In genomic region chr3:29646042-29646441, GRCh38 we compare ENCODE assay signal across 21 cellular contexts.
DNase-seq lines count a peak whose midpoint lies in the region; ATAC-seq, FAIRE-seq and TF ChIP-seq lines count a peak whose summit lies in the region.
"Had no signal": no experiment of that assay in that cellular context is flagged by ENCODE, and none has a peak within 500 bp of the region (broad histone marks: within the 10 kb centered on the region; RNA-seq: fewer than 3 reads in every experiment).

No MANE protein-coding gene starts in this region.

- intact Hi-C loops in HepG2 (cut with micrococcal nuclease; ENCODE audit: unreplicated experiment) (no loop called here), right lobe of liver (cut with DNase I) (no loop called here)

- H3K4me3 ChIP-seq in HepG2 (replicated peaks in 1 of 3; ENCODE audit: insufficient read depth in 1 of 3, low read depth in 2 of 3, low read length in 3 of 3) (no peak overlapping the region), right lobe of liver (no peak overlapping the region), SK-N-SH (ENCODE audit: low read depth in 2 of 2, low read length in 1 of 2) (no peak overlapping the region), H1 (ENCODE audit: extremely low read depth in 1 of 4, insufficient read depth in 2 of 4, low read depth in 3 of 4, low read length in 4 of 4) (no peak overlapping the region)
- H3K4me3 ChIP-seq: GM23248 had no signal

- H3K4ac ChIP-seq in H1 (replicated peaks; ENCODE audit: insufficient read length, low read depth, low read length): no peak overlapping the region

- no peak overlapping the region for H3K23ac ChIP-seq in H1 (ENCODE audit: insufficient read length)

- no peak overlapping the region for H2AK5ac ChIP-seq in H1 (ENCODE audit: low read depth, low read length)

- no peak for TF ChIP-seq RAD21 in HepG2 (CRISPR knock-in tag; IDR thresholded peaks at IDR 0.05)
- TF ChIP-seq RAD21 in SK-N-SH (IDR thresholded peaks at IDR 0.05; ENCODE audit: low read length): no peak
- TF ChIP-seq RAD21 in H1 (IDR thresholded peaks at IDR 0.05 in 1 of 2, conservative IDR thresholded peaks at IDR 0.05 in 1 of 2; ENCODE audit: low read depth in 2 of 2, low read length in 2 of 2): no peak

- no peak overlapping the region for H4K5ac ChIP-seq in H1 (ENCODE audit: insufficient read length, low read depth, low read length)

- no peaks in the 10 kb centered on the region for H3K79me2 ChIP-seq in HepG2 (ENCODE audit: insufficient read depth, low read length)
- H3K79me2 ChIP-seq in SK-N-SH (ENCODE audit: insufficient read depth): peaks cover 36% of the 10 kb centered on the region
- no peaks in the 10 kb centered on the region for H3K79me2 ChIP-seq in H1 (ENCODE audit: control insufficient read depth in 1 of 2, insufficient read depth in 2 of 2, low read length in 2 of 2)

- H3K14ac ChIP-seq in H1 (ENCODE audit: insufficient read length): no peak overlapping the region

- H3K23me2 ChIP-seq in H1 (ENCODE audit: low read depth, low read length): no peaks in the 10 kb centered on the region

- H3K36me3 ChIP-seq in HepG2 (replicated peaks in 1 of 2; ENCODE audit: control insufficient read depth in 1 of 2, insufficient read depth in 2 of 2, low read length in 2 of 2): no peaks in the 10 kb centered on the region
- no peaks in the 10 kb centered on the region for H3K36me3 ChIP-seq in right lobe of liver
- H3K36me3 ChIP-seq in SK-N-SH (replicated peaks in 1 of 2; ENCODE audit: control insufficient read depth in 1 of 2, insufficient read depth in 2 of 2, low read length in 1 of 2): peaks cover 0 to 2% of the 10 kb centered on the region in 2 experiments
- H3K36me3 ChIP-seq in H1 (ENCODE audit: control insufficient read depth in 2 of 4, insufficient read depth in 4 of 4, low read length in 3 of 4): no peaks in the 10 kb centered on the region

- ATAC-seq in HepG2 (no peak), right lobe of liver (no peak), HG03135 (IDR thresholded peaks at IDR 0.05; ENCODE audit: unreplicated experiment) (no peak)

- TF ChIP-seq CTCF in HepG2 (CRISPR knock-in tag; IDR thresholded peaks at IDR 0.05) (no peak), right lobe of liver (IDR thresholded peaks at IDR 0.05) (no peak), SK-N-SH (IDR thresholded peaks at IDR 0.05) (no peak), H1 (IDR thresholded peaks at IDR 0.05; ENCODE audit: control extremely low read depth in 1 of 3, insufficient read depth in 1 of 3, low read depth in 1 of 3, low read length in 3 of 3) (no peak)

- no peak for TF ChIP-seq POLR2A in HepG2 (IDR thresholded peaks at IDR 0.05; ENCODE audit: insufficient read depth in 1 of 2, low read depth in 2 of 2, low read length in 2 of 2)
- no peak for TF ChIP-seq POLR2A in right lobe of liver (IDR thresholded peaks at IDR 0.05)
- no peak for TF ChIP-seq POLR2A in H1 (IDR thresholded peaks at IDR 0.05; ENCODE audit: control extremely low read depth in 1 of 2, low read depth in 2 of 2, low read length in 2 of 2)

- H3K56ac ChIP-seq in H1 (replicated peaks; ENCODE audit: insufficient read length, low read depth, low read length): no peak overlapping the region

- no peak overlapping the region for H2BK20ac ChIP-seq in H1 (ENCODE audit: low read length)

- FAIRE-seq in HepG2 (lab: Jason Lieb, UNC) (no peak), H1 (lab: Jason Lieb, UNC) (no peak)
- FAIRE-seq: A204.1, G401.6, GM12891, GM18507, H54, HTR-8/SVneo had no signal

- H3K27me3 ChIP-seq in HepG2 (ENCODE audit: control insufficient read depth in 1 of 2, insufficient read depth in 2 of 2, low read length in 2 of 2) (no peaks in the 10 kb centered on the region), right lobe of liver (no peaks in the 10 kb centered on the region), SK-N-SH (ENCODE audit: insufficient read depth) (no peaks in the 10 kb centered on the region), H1 (replicated peaks in 1 of 4; ENCODE audit: control insufficient read depth in 3 of 4, extremely low read depth in 1 of 4, insufficient read depth in 3 of 4, low read length in 3 of 4) (no peaks in the 10 kb centered on the region)

- POLR2A ChIA-PET in HepG2 (lab: Yijun Ruan, JAX): no interaction called here
- POLR2A ChIA-PET in SK-N-SH (lab: Yijun Ruan, JAX): interaction anchor here (0.6 kb wide), 1 partner anchor 70 kb away, joined by 3 read pairs; no protein-coding TSS in a partner anchor
- POLR2A ChIA-PET in H1 (lab: Charles Lee; ENCODE audit: partially characterized antibody): no interaction called here

- no peak for TF ChIP-seq EP300 in HepG2 (IDR thresholded peaks at IDR 0.05; ENCODE audit: low read depth in 2 of 2, low read length in 2 of 2)
- TF ChIP-seq EP300 in HepG2 (CRISPR knock-in tag; IDR thresholded peaks at IDR 0.05; ENCODE audit: borderline replicate concordance): no peak
- no peak for TF ChIP-seq EP300 in SK-N-SH (IDR thresholded peaks at IDR 0.05; ENCODE audit: borderline replicate concordance in 1 of 2, low read depth in 1 of 2, low read length in 1 of 2)
- no peak for TF ChIP-seq EP300 in H1 (IDR thresholded peaks at IDR 0.05; ENCODE audit: borderline replicate concordance in 1 of 2, low read depth in 2 of 2, low read length in 2 of 2)

- no TSS peak for BruUV-seq in HepG2 (replicated peaks; lab: Mats Ljungman, UMichigan)

- no peaks in the 10 kb centered on the region for H4K20me1 ChIP-seq in HepG2 (ENCODE audit: insufficient read depth, low read length)
- H4K20me1 ChIP-seq in SK-N-SH (ENCODE audit: insufficient read depth): no peaks in the 10 kb centered on the region
- H4K20me1 ChIP-seq in H1 (replicated peaks in 1 of 2; ENCODE audit: control insufficient read depth in 1 of 2, insufficient read depth in 2 of 2, low read length in 2 of 2): no peaks in the 10 kb centered on the region

- H3K4me2 ChIP-seq in HepG2 (ENCODE audit: low read depth, low read length): no peak overlapping the region
- H3K4me2 ChIP-seq in SK-N-SH: no peak overlapping the region
- no peak overlapping the region for H3K4me2 ChIP-seq in H1 (ENCODE audit: insufficient read depth in 1 of 2, low read depth in 2 of 2, low read length in 2 of 2)
- H3K4me2 ChIP-seq: KMS-11 had no signal

- H3K18ac ChIP-seq in H1 (ENCODE audit: extremely low read depth, low read length): no peak overlapping the region

- in situ Hi-C loops in HepG2 (cut with HindIII; ENCODE audit: extremely low pct_ligation_motif_present, low pct_unique_long_range_greater_than_20kb): no loop called here

- CTCF ChIA-PET in HepG2 (lab: Yijun Ruan, JAX; ENCODE audit: low intra/inter-chr PET ratio, low total read pairs): no interaction called here
- CTCF ChIA-PET in SK-N-SH (lab: Yijun Ruan, JAX): no interaction called here
- CTCF ChIA-PET in H1 (lab: Charles Lee; ENCODE audit: partially characterized antibody): no interaction called here

- no peaks in the 10 kb centered on the region for H3K79me1 ChIP-seq in H1 (ENCODE audit: low read depth, low read length)

- WGBS in HepG2 (ENCODE audit: low lambda C conversion rate): 0% methylated on average over 1 of the region's 1 CpG
- WGBS in right lobe of liver (ENCODE audit: insufficient coverage, low coverage, low lambda C conversion rate, missing lambda C conversion rate): 63% methylated on average over 1 of the region's 1 CpG
- WGBS in SK-N-SH (ENCODE audit: low lambda C conversion rate): 71% methylated on average over 1 of the region's 1 CpG
- WGBS in H1 (ENCODE audit: extremely low coverage in 1 of 2, insufficient coverage in 1 of 2, insufficient read length in 1 of 2, insufficient replicate concordance in 2 of 2, low coverage in 1 of 2, low lambda C conversion rate in 2 of 2, missing lambda C conversion rate in 1 of 2), 2 experiments: 96% methylated on average over 1 of the region's 1 CpG; no CpG with 5 or more reads in 1 of the 2 experiments

- no peak overlapping the region for H4K91ac ChIP-seq in H1 (replicated peaks; ENCODE audit: insufficient read length, low read length)

- H3F3A ChIP-seq in SK-N-SH (replicated peaks; ENCODE audit: insufficient read depth): peaks cover 55% of the 10 kb centered on the region

- H2BK120ac ChIP-seq in H1 (replicated peaks; ENCODE audit: low read depth, low read length): no peak overlapping the region

- H3K9ac ChIP-seq in HepG2 (ENCODE audit: insufficient read depth, low read depth, low read length): no peak overlapping the region
- H3K9ac ChIP-seq in SK-N-SH: no peak overlapping the region
- H3K9ac ChIP-seq in H1 (replicated peaks in 1 of 4; ENCODE audit: extremely low read depth in 1 of 4, low read depth in 3 of 4, low read length in 3 of 4): no peak overlapping the region
- H3K9ac ChIP-seq: GM23248, KMS-11 had no signal

- H2BK15ac ChIP-seq in H1 (ENCODE audit: low read length): no peak overlapping the region

- no peaks in the 10 kb centered on the region for H3K9me3 ChIP-seq in HepG2 (ENCODE audit: low read length)
- no peaks in the 10 kb centered on the region for H3K9me3 ChIP-seq in right lobe of liver
- no peaks in the 10 kb centered on the region for H3K9me3 ChIP-seq in SK-N-SH
- H3K9me3 ChIP-seq in H1 (ENCODE audit: insufficient read depth in 2 of 2, low read depth in 1 of 2, low read length in 1 of 2): no peaks in the 10 kb centered on the region
- H3K9me3 ChIP-seq: Caco-2 had no signal

- no peak overlapping the region for H2BK5ac ChIP-seq in H1 (ENCODE audit: low read depth, low read length)

- H3K9me2 ChIP-seq in SK-N-SH: no peaks in the 10 kb centered on the region

- DNase-seq in HepG2 (ENCODE audit: low spot score) (no peak), right lobe of liver (no peak), SK-N-SH (no peak), H1 (ENCODE audit: low read depth in 1 of 2, low spot score in 2 of 2) (no peak), EL (no peak)
- DNase-seq: AML-193; Caco-2; CD4-positive, alpha-beta T cell; DMS153; DND-41; GM23248; HCEC 1CT had no signal

- H2BK12ac ChIP-seq in H1 (ENCODE audit: low read depth, low read length): no peak overlapping the region

- no peak overlapping the region for H4K8ac ChIP-seq in H1 (ENCODE audit: extremely low read depth, insufficient read depth, low read length)

- H3K4me1 ChIP-seq in HepG2 (ENCODE audit: insufficient read depth, low read length) (no peaks in the 10 kb centered on the region), right lobe of liver (no peaks in the 10 kb centered on the region), SK-N-SH (ENCODE audit: control insufficient read depth in 1 of 2, insufficient read depth in 2 of 2, low read depth in 1 of 2, low read length in 1 of 2) (peaks cover 27 to 54% of the 10 kb centered on the region in 2 experiments), H1 (replicated peaks in 1 of 4; ENCODE audit: control insufficient read depth in 3 of 4, insufficient read depth in 4 of 4, low read length in 3 of 4) (no peaks in the 10 kb centered on the region)
- H3K4me1 ChIP-seq: Caco-2 had no signal

- H2AFZ ChIP-seq in HepG2 (ENCODE audit: low read length) (no peak overlapping the region), SK-N-SH (ENCODE audit: low read depth) (no peak overlapping the region), H1 (ENCODE audit: low read length) (no peak overlapping the region)
- H2AFZ ChIP-seq: GM23248 had no signal

- no peak overlapping the region for H3K27ac ChIP-seq in HepG2 (ENCODE audit: extremely low read length, insufficient read depth, low read length)
- H3K27ac ChIP-seq in right lobe of liver: no peak overlapping the region
- H3K27ac ChIP-seq in SK-N-SH (ENCODE audit: low read depth in 2 of 2, low read length in 1 of 2): peak overlapping the region; percentile 92 to 100
- H3K27ac ChIP-seq in H1 (ENCODE audit: low read depth, low read length): no peak overlapping the region
- H3K27ac ChIP-seq: C4-2B, KMS-11 had no signal

Comparison
In these comparisons a context has a peak if more than half of its experiments do, and no peak if none do; other contexts are left out.
1. H3K27ac ChIP-seq: peak in SK-N-SH (2 of 2); none in HepG2 (single experiment), right lobe of liver (0 of 3) and H1 (single experiment).
2. Of the 41 proteins assayed by ChIP-seq in both HepG2 and H1: peak only in HepG2: none; only in H1: none; in both: MAFK; in neither: 40.